In the genomic region with DNA sequence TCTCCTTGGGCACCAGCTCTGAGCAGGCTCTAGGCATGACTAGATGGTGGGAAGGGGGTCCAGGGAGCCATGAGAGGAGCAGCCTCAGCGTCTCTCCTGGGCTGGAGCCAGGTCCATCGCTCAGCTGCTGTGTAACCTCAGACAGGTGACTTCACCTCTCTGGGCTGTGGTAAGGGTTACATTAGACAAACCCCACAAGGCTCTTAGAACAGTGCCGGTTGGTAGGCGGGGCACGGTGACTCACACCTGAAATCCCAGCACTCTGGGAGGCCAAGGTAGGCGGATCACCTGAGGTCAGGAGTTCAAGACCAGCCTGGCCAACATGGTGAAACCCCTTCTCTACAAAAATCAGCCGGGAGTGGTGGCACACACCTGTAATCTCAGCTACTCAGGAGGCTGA, we compare ENCODE assay signal across 30 cellular contexts. TPM values are rescaled to one million over a fixed set of nuclear protein-coding genes. Genes with fewer than 3 reads are reported as not detected.
"Had no signal": no experiment of that assay in that cellular context is flagged by ENCODE, and none has a peak within 500 bp of the region (broad histone marks: within the 10 kb centered on the region; RNA-seq: fewer than 3 reads in every experiment).

No MANE protein-coding gene starts in this region.

- H3K27me3 ChIP-seq: thyroid gland, upper lobe of left lung, vagina had no signal

- FAIRE-seq: frontal cortex had no signal

- DNase-seq: activated CD4-positive, alpha-beta T cell treated with anti-CD3 and anti-CD28 coated beads for 1 hour; activated CD8-positive, alpha-beta memory T cell treated with anti-CD3 and anti-CD28 coated beads, Interleukin-2, amount 50 U/mL, for 48 hours; activated naive CD8-positive, alpha-beta T cell treated with anti-CD3 and anti-CD28 coated beads, Interleukin-2, amount 50 U/mL, for 24 hours; activated T-cell treated with anti-CD3 and anti-CD28 coated beads, Interleukin-2, amount 50 U/mL, for 24 hours; amygdala; central memory CD4-positive, alpha-beta T cell; endodermal cell; esophagus squamous epithelium; kidney glomerular epithelial cell; lower lobe of right lung; mesendoderm; stimulated activated CD4-positive, alpha-beta T cell treated with anti-CD3 and anti-CD28 coated beads, Interleukin-12 subunit alpha, Interleukin-12 subunit beta, amount 100 ng/mL, for 4 hours; stimulated activated CD4-positive, alpha-beta T cell treated with anti-CD3 and anti-CD28 coated beads, Interleukin-4, amount 100 ng/mL, for 1 hour; stomach; T-helper 17 cell; T1000; thyroid gland; upper lobe of left lung; WERI-Rb-1 had no signal

- H3K27ac Mint-ChIP-seq: activated naive CD4-positive, alpha-beta T cell treated with anti-CD3 and anti-CD28 coated beads, Interleukin-2, amount 50 U/mL, for 24 hours; activated naive CD8-positive, alpha-beta T cell treated with anti-CD3 and anti-CD28 coated beads, Interleukin-2, amount 50 U/mL, for 24 hours; activated T-cell treated with anti-CD3 and anti-CD28 coated beads, Interleukin-2, amount 50 U/mL, for 24 hours; dendritic cell treated with granulocyte-macrophage colony-stimulating factor and Interleukin-4, amounts not matched to agents 40 ng/mL and 50 ng/mL, for 4 days; endodermal cell; nephron; progenitor cell of endocrine pancreas; T-helper 17 cell had no signal

- H3K36me3 ChIP-seq: esophagus squamous epithelium, left lung, lower lobe of right lung, neutrophil, stomach, thyroid gland, upper lobe of left lung, vagina, WERI-Rb-1 had no signal

- H3K4me3 Mint-ChIP-seq: activated naive CD4-positive, alpha-beta T cell treated with anti-CD3 and anti-CD28 coated beads, Interleukin-2, amount 50 U/mL, for 24 hours; activated naive CD8-positive, alpha-beta T cell treated with anti-CD3 and anti-CD28 coated beads, Interleukin-2, amount 50 U/mL, for 24 hours; activated T-cell treated with anti-CD3 and anti-CD28 coated beads, Interleukin-2, amount 50 U/mL, for 24 hours; dendritic cell treated with granulocyte-macrophage colony-stimulating factor and Interleukin-4, amounts not matched to agents 40 ng/mL and 50 ng/mL, for 4 days; endodermal cell; nephron; T-helper 17 cell had no signal

- H3K27ac ChIP-seq: esophagus squamous epithelium, left lung, lower lobe of right lung, neutrophil, skin epidermis, stomach, thyroid gland, upper lobe of left lung, vagina had no signal

- ATAC-seq: activated naive CD8-positive, alpha-beta T cell treated with anti-CD3 and anti-CD28 coated beads, Interleukin-2, amount 50 U/mL, for 24 hours; left lung; lower lobe of right lung; sciatic nerve; T-helper 17 cell had no signal

- H3K4me3 ChIP-seq: esophagus squamous epithelium, left lung, lower lobe of right lung, skin epidermis, stomach, thyroid gland, upper lobe of left lung, vagina had no signal

- H3K36me3 Mint-ChIP-seq: activated naive CD4-positive, alpha-beta T cell treated with anti-CD3 and anti-CD28 coated beads, Interleukin-2, amount 50 U/mL, for 24 hours had no signal

- H3K4me1 ChIP-seq: left lung, thyroid gland had no signal

- H3K9me3 Mint-ChIP-seq: activated naive CD4-positive, alpha-beta T cell treated with anti-CD3 and anti-CD28 coated beads, Interleukin-2, amount 50 U/mL, for 24 hours; activated naive CD8-positive, alpha-beta T cell treated with anti-CD3 and anti-CD28 coated beads, Interleukin-2, amount 50 U/mL, for 24 hours; activated T-cell treated with anti-CD3 and anti-CD28 coated beads, Interleukin-2, amount 50 U/mL, for 24 hours; dendritic cell treated with granulocyte-macrophage colony-stimulating factor and Interleukin-4, amounts not matched to agents 40 ng/mL and 50 ng/mL, for 4 days; endodermal cell; nephron had no signal

- H3K9me3 ChIP-seq: esophagus squamous epithelium, left lung, lower lobe of right lung, neutrophil, stomach, thyroid gland, upper lobe of left lung, vagina had no signal

RNA-seq across cellular contexts. Expression of gene NPTX1, which starts 18.1 kb away (rescaled TPM):
- total RNA-seq: progenitor cell of endocrine pancreas, renal cortical epithelial cell had no signal
